12 cellular contexts compared by ENCODE assay signal in the genomic region with DNA sequence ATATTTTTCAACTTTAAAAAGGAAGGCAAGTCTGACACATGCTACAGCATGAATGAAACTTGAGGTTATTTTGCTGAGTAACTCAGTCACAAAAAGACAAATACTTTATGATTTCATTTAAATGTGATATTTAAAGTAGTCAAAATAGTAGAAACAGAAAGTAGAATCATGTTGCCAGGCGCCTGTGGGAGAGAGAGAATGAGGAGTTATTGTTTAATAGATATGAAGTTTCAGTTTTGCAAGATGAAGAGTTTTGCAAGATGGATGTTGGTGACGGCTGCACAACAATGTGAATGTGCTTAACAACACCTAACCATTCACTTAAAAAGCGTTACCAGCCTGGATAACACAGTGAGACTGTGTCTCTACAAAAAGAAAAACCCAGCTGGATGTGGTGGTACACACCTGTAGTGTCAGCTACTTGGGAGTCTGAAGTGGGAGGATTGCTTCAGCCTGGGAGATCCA. TPM values are rescaled to one million over a fixed set of nuclear protein-coding genes. Genes with fewer than 3 reads are reported as not detected.
DNase-seq lines count a peak whose midpoint lies in the region; ATAC-seq, FAIRE-seq and TF ChIP-seq lines count a peak whose summit lies in the region.
"Had no signal": no experiment of that assay in that cellular context is flagged by ENCODE, and none has a peak within 500 bp of the region (broad histone marks: within the 10 kb centered on the region; RNA-seq: fewer than 3 reads in every experiment).

No MANE protein-coding gene starts in this region.

- no peak overlapping the region for H3K27ac ChIP-seq in lower lobe of right lung
- H3K27ac ChIP-seq: 22Rv1, dorsolateral prefrontal cortex, upper lobe of left lung had no signal

- H3K36me3 ChIP-seq in lower lobe of right lung: no peaks in the 10 kb centered on the region
- H3K36me3 ChIP-seq: upper lobe of left lung had no signal

- no peaks in the 10 kb centered on the region for H3K36me3 Mint-ChIP-seq in activated naive CD8-positive, alpha-beta T cell treated with anti-CD3 and anti-CD28 coated beads, Interleukin-2, amount 50 U/mL, for 24 hours (ENCODE audit: low read depth)

- ATAC-seq in HG03139 (IDR thresholded peaks at IDR 0.05; ENCODE audit: unreplicated experiment) (peak; percentile 61), lower lobe of right lung (no peak)
- ATAC-seq in activated naive CD8-positive, alpha-beta T cell treated with anti-CD3 and anti-CD28 coated beads, Interleukin-2, amount 50 U/mL, for 24 hours: peak; percentile 36

- H3K4me1 ChIP-seq in lower lobe of right lung: no peaks in the 10 kb centered on the region
- H3K4me1 ChIP-seq: upper lobe of left lung had no signal

- H3K27me3 ChIP-seq in lower lobe of right lung (ENCODE audit: low read depth): no peaks in the 10 kb centered on the region
- H3K27me3 ChIP-seq: dorsolateral prefrontal cortex, upper lobe of left lung had no signal

- peak overlapping the region; percentile 20 for H3K27ac Mint-ChIP-seq in activated naive CD8-positive, alpha-beta T cell treated with anti-CD3 and anti-CD28 coated beads, Interleukin-2, amount 50 U/mL, for 24 hours
- H3K27ac Mint-ChIP-seq: nephron had no signal

- no peaks in the 10 kb centered on the region for H3K9me3 Mint-ChIP-seq in activated naive CD8-positive, alpha-beta T cell treated with anti-CD3 and anti-CD28 coated beads, Interleukin-2, amount 50 U/mL, for 24 hours

- H3K4me1 Mint-ChIP-seq in activated naive CD8-positive, alpha-beta T cell treated with anti-CD3 and anti-CD28 coated beads, Interleukin-2, amount 50 U/mL, for 24 hours: peaks cover 23% of the 10 kb centered on the region

- no peak overlapping the region for H3K4me3 ChIP-seq in lower lobe of right lung
- H3K4me3 ChIP-seq: dorsolateral prefrontal cortex, upper lobe of left lung had no signal

- TF ChIP-seq CTCF in lower lobe of right lung (IDR thresholded peaks at IDR 0.05): no peak

- DNase-seq in NOMO-1 treated with DMSO at 0.1 percent for 48 hours (lab: John Stamatoyannopoulos, UW; ENCODE audit: unreplicated experiment): peak; percentile 23
- no peak for DNase-seq in NOMO-1 treated with dmso at 0.1 percent for 144 hours (lab: John Stamatoyannopoulos, UW; ENCODE audit: unreplicated experiment)
- no peak for DNase-seq in GM19239 (ENCODE audit: insufficient read length, low spot score)
- DNase-seq in activated naive CD8-positive, alpha-beta T cell treated with anti-CD3 and anti-CD28 coated beads, Interleukin-2, amount 50 U/mL, for 24 hours: no peak
- DNase-seq in ecto neural progenitor cell (ENCODE audit: low spot score): no peak
- DNase-seq in hypothalamus (lab: John Stamatoyannopoulos, UW): no peak
- DNase-seq in lower lobe of right lung: no peak
- DNase-seq: dorsolateral prefrontal cortex, upper lobe of left lung had no signal

- H3K27me3 Mint-ChIP-seq in activated naive CD8-positive, alpha-beta T cell treated with anti-CD3 and anti-CD28 coated beads, Interleukin-2, amount 50 U/mL, for 24 hours: no peaks in the 10 kb centered on the region

- peak; percentile 84 for FAIRE-seq in GM19239 (lab: Jason Lieb, UNC)

- intact Hi-C loops in lower lobe of right lung (cut with DNase I): no loop called here

- no peak overlapping the region for H3K4me3 Mint-ChIP-seq in activated naive CD8-positive, alpha-beta T cell treated with anti-CD3 and anti-CD28 coated beads, Interleukin-2, amount 50 U/mL, for 24 hours
- H3K4me3 Mint-ChIP-seq: nephron had no signal

- H3K9me3 ChIP-seq in lower lobe of right lung: no peaks in the 10 kb centered on the region
- H3K9me3 ChIP-seq: upper lobe of left lung had no signal

RNA-seq across cellular contexts. Expression of a gene that starts 20.7 kb away (rescaled TPM):
- total RNA-seq in lower lobe of right lung: 518 TPM

Comparison
In these comparisons a context has a peak if more than half of its experiments do, and no peak if none do; other contexts are left out.
1. ATAC-seq: peak in HG03139 (single experiment) and activated naive CD8-positive, alpha-beta T cell treated with anti-CD3 and anti-CD28 coated beads, Interleukin-2, amount 50 U/mL, for 24 hours (single experiment); none in lower lobe of right lung (0 of 2).